8 cellular contexts compared by ENCODE assay signal in the genomic region with DNA sequence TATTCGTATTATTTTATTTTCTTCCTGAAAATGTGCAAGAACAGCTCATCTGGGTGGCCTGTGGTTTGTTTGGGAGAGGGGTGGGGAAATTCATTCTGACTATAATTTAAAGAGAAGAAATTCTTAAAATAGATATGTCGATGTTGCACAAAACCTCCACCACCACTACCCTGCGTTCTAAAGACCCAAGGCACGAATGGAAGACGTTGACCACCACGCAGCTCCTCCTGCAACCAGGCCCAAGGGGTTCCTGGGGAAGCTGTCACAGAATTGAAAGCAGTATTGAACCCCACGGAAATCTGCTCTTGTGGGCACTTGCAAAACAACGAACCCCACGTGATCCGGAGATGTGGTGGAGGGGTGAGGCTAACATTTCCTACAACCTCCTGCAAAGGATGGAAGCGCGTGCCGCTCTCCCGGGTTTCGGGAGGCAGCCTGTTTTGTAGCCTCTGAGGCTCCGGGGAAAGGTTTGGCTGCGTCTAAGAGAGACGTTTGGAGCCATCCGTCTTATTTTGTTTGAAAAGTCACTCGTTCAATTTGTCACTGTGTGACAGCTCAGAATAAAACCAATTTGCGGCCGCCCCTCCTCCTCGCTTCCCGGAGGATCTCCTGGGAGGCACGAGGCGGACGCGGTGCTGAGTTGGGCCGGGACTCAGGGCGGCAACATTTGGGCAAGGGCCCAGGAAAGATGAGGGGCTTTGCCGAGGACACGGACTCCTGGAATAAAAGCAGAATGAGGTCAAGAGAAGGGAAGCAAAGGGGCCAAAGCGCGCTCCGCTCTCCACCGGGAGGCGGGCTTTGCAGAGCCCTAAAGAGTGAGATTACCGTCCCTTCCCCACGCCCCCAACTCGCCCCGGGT. TPM values are rescaled to one million over a fixed set of nuclear protein-coding genes. Genes with fewer than 3 reads are reported as not detected.
DNase-seq lines count a peak whose midpoint lies in the region; ATAC-seq and FAIRE-seq lines count a peak whose summit lies in the region.

No MANE protein-coding gene starts in this region.

- no peak for FAIRE-seq in RCC 7860 (lab: Jason Lieb, UNC)

- intact Hi-C loops in activated T-helper 2 cell treated with anti-CD3 and anti-CD28 coated beads, Interferon-gamma antibody, Interleukin-2, Interleukin-4, amounts not matched to agents 10 μg/mL and 5 μg/mL and 100 μg/mL, durations not matched to agents 14 hours and 24 hours and 36 hours (cut with micrococcal nuclease): loop anchor here (1.0 to 10.0 kb wide), 7 partner anchors 14 to 1736 kb away; partner anchors contain the start of gene MIA3

- peak overlapping the region; percentile 78 for H3K27ac Mint-ChIP-seq in activated T-helper 2 cell treated with anti-CD3 and anti-CD28 coated beads, Interferon-gamma antibody, Interleukin-2, Interleukin-4, amounts not matched to agents 10 μg/mL and 5 μg/mL and 100 μg/mL, durations not matched to agents 14 hours and 24 hours and 36 hours

- H3K27ac ChIP-seq in iPS-20b (ENCODE audit: low read length): no peak overlapping the region
- H3K27ac ChIP-seq in stomach smooth muscle (ENCODE audit: low read length): peak overlapping the region; percentile 24

- H3K4me1 ChIP-seq in iPS-20b (ENCODE audit: insufficient read depth, low read length) (peaks cover 4% of the 10 kb centered on the region; the same call in 1 of the 2 replicates), stomach smooth muscle (ENCODE audit: control insufficient read depth, insufficient read depth, low read length) (peaks cover 31% of the 10 kb centered on the region)

- H3K27me3 Mint-ChIP-seq in activated T-helper 2 cell treated with anti-CD3 and anti-CD28 coated beads, Interferon-gamma antibody, Interleukin-2, Interleukin-4, amounts not matched to agents 10 μg/mL and 5 μg/mL and 100 μg/mL, durations not matched to agents 14 hours and 24 hours and 36 hours (ENCODE audit: low read depth): peaks cover 70% of the 10 kb centered on the region

- H3K36me3 ChIP-seq in iPS-20b (ENCODE audit: insufficient read depth, low read depth, low read length): no peaks in the 10 kb centered on the region
- no peaks in the 10 kb centered on the region for H3K36me3 ChIP-seq in stomach smooth muscle (ENCODE audit: control insufficient read depth in 2 of 2, insufficient read depth in 2 of 2, low read length in 2 of 2)

- DNase-seq in activated T-helper 2 cell treated with anti-CD3 and anti-CD28 coated beads, Interferon-gamma antibody, Interleukin-2, Interleukin-4, amounts not matched to agents 10 μg/mL and 5 μg/mL and 100 μg/mL, durations not matched to agents 14 hours and 24 hours and 36 hours (ENCODE audit: low spot score): no peak
- DNase-seq in RCC 7860 (ENCODE audit: low spot score) (no peak), HPDE6-E6E7 (ENCODE audit: extremely low spot score) (no peak), dedifferentiated amniotic fluid mesenchymal stem cell (ENCODE audit: extremely low spot score) (no peak)

- peaks cover 22% of the 10 kb centered on the region for H3K36me3 Mint-ChIP-seq in activated T-helper 2 cell treated with anti-CD3 and anti-CD28 coated beads, Interferon-gamma antibody, Interleukin-2, Interleukin-4, amounts not matched to agents 10 μg/mL and 5 μg/mL and 100 μg/mL, durations not matched to agents 14 hours and 24 hours and 36 hours (ENCODE audit: low read depth)

- peaks cover 31% of the 10 kb centered on the region for H3K4me1 Mint-ChIP-seq in activated T-helper 2 cell treated with anti-CD3 and anti-CD28 coated beads, Interferon-gamma antibody, Interleukin-2, Interleukin-4, amounts not matched to agents 10 μg/mL and 5 μg/mL and 100 μg/mL, durations not matched to agents 14 hours and 24 hours and 36 hours (ENCODE audit: low read depth)

- ATAC-seq in GM18511 (IDR thresholded peaks at IDR 0.05; ENCODE audit: unreplicated experiment): peak; percentile 21
- ATAC-seq in HG03139 (IDR thresholded peaks at IDR 0.05; ENCODE audit: unreplicated experiment): peak; percentile 17

- H3K9me3 ChIP-seq in iPS-20b (ENCODE audit: insufficient read depth, low read depth, low read length) (no peaks in the 10 kb centered on the region; the same call in 1 of the 2 replicates), stomach smooth muscle (ENCODE audit: control insufficient read depth in 2 of 2, low read length in 2 of 2) (no peaks in the 10 kb centered on the region)

- H3K4me3 ChIP-seq in iPS-20b (ENCODE audit: low read length): peak overlapping the region; percentile 73; the same call in 1 of the 2 replicates
- H3K4me3 ChIP-seq in stomach smooth muscle (ENCODE audit: low read length in 2 of 2): peak overlapping the region; percentile 58 to 75

- H3K9ac ChIP-seq in iPS-20b (ENCODE audit: low read depth, low read length) (no peak overlapping the region), stomach smooth muscle (ENCODE audit: low read length in 2 of 2) (peak overlapping the region in 1 of 2 donors; percentile 34)

- peak overlapping the region; percentile 85 for H3K4me3 Mint-ChIP-seq in activated T-helper 2 cell treated with anti-CD3 and anti-CD28 coated beads, Interferon-gamma antibody, Interleukin-2, Interleukin-4, amounts not matched to agents 10 μg/mL and 5 μg/mL and 100 μg/mL, durations not matched to agents 14 hours and 24 hours and 36 hours (ENCODE audit: low read depth)

- H3K27me3 ChIP-seq in iPS-20b (ENCODE audit: insufficient read depth, low read length): peaks cover 100% of the 10 kb centered on the region
- H3K27me3 ChIP-seq in stomach smooth muscle (ENCODE audit: control insufficient read depth in 1 of 2, insufficient read depth in 2 of 2, low read length in 2 of 2): peaks cover 48 to 62% of the 10 kb centered on the region in 2 donors

- no peaks in the 10 kb centered on the region for H3K9me3 Mint-ChIP-seq in activated T-helper 2 cell treated with anti-CD3 and anti-CD28 coated beads, Interferon-gamma antibody, Interleukin-2, Interleukin-4, amounts not matched to agents 10 μg/mL and 5 μg/mL and 100 μg/mL, durations not matched to agents 14 hours and 24 hours and 36 hours

RNA-seq across cellular contexts. Expression of gene HLX, which starts 0.8 kb away (rescaled TPM):
- total RNA-seq in activated T-helper 2 cell treated with anti-CD3 and anti-CD28 coated beads, Interferon-gamma antibody, Interleukin-2, Interleukin-4, amounts not matched to agents 10 μg/mL and 5 μg/mL and 100 μg/mL, durations not matched to agents 14 hours and 24 hours and 36 hours: 8.2 and 10.4 TPM in 2 replicates
